ENCODE assay signal across 15 cellular contexts in genomic region chr14:75995372-75996041, GRCh38. TPM values are rescaled to one million over a fixed set of nuclear protein-coding genes. Genes with fewer than 3 reads are reported as not detected.
DNase-seq lines count a peak whose midpoint lies in the region; ATAC-seq and TF ChIP-seq lines count a peak whose summit lies in the region.
"Had no signal": no experiment of that assay in that cellular context is flagged by ENCODE, and none has a peak within 500 bp of the region (broad histone marks: within the 10 kb centered on the region; RNA-seq: fewer than 3 reads in every experiment).

No MANE protein-coding gene starts in this region.

- H3K9me3 ChIP-seq in esophagus squamous epithelium (no peaks in the 10 kb centered on the region), lower lobe of right lung (no peaks in the 10 kb centered on the region), skeletal muscle tissue (ENCODE audit: control insufficient read depth in 3 of 3, low read length in 3 of 3) (no peaks in the 10 kb centered on the region)
- H3K9me3 ChIP-seq in CD4-positive, alpha-beta T cell (ENCODE audit: control insufficient read depth, low read length), result no peaks in the 10 kb centered on the region
- H3K9me3 ChIP-seq: BLaER1 had no signal

- no peaks in the 10 kb centered on the region for H3K27me3 Mint-ChIP-seq in CD4-positive, alpha-beta T cell
- H3K27me3 Mint-ChIP-seq: IgD-negative memory B cell; stimulated activated naive B cell treated with anti-CD40 and anti-IgM and Interleukin-4, amounts not matched to agents 10 μg/mL and 1 μg/mL and 100 μg/mL, for 72 hours had no signal

- no peak overlapping the region for H3K27ac Mint-ChIP-seq in CD4-positive, alpha-beta T cell
- H3K27ac Mint-ChIP-seq: activated T-helper 2 cell treated with anti-CD3 and anti-CD28 coated beads, Interferon-gamma antibody, Interleukin-2, Interleukin-4, amounts not matched to agents 10 μg/mL and 5 μg/mL and 100 μg/mL, durations not matched to agents 14 hours and 24 hours and 36 hours; IgD-negative memory B cell; stimulated activated naive B cell treated with anti-CD40 and anti-IgM and Interleukin-4, amounts not matched to agents 10 μg/mL and 1 μg/mL and 100 μg/mL, for 72 hours had no signal

- DNase-seq in EH (ENCODE audit: low read depth) (peak; percentile 94), esophagus squamous epithelium (lab: John Stamatoyannopoulos, UW) (no peak), lower lobe of right lung (no peak), KG1 (lab: John Stamatoyannopoulos, UW) (no peak)
- DNase-seq in CD4-positive, alpha-beta T cell, result no peak
- DNase-seq: activated CD4-positive, alpha-beta T cell treated with anti-CD3 and anti-CD28 coated beads for 48 hours; cerebellar nuclear complex; NCI-H2081; stimulated activated naive B cell treated with anti-CD40 and anti-IgM and Interleukin-4, amounts not matched to agents 10 μg/mL and 1 μg/mL and 100 μg/mL, for 72 hours had no signal

- 52 to 83% methylated on average over 17 of the region's 17 CpGs for WGBS in esophagus squamous epithelium, 2 donors

- ATAC-seq in lower lobe of right lung (peak; percentile 80 to 84), HG03159 (IDR thresholded peaks at IDR 0.05; ENCODE audit: unreplicated experiment) (no peak), HG03108 (IDR thresholded peaks at IDR 0.05; ENCODE audit: unreplicated experiment) (no peak)
- ATAC-seq in CD4-positive, alpha-beta T cell (ENCODE audit: poor library complexity), result no peak
- ATAC-seq: stimulated activated naive B cell treated with anti-CD40 and anti-IgM and Interleukin-4, amounts not matched to agents 10 μg/mL and 1 μg/mL and 100 μg/mL, for 72 hours had no signal

- intact Hi-C loops in esophagus squamous epithelium (cut with DNase I) (no loop called here), lower lobe of right lung (cut with DNase I) (no loop called here)
- intact Hi-C loops in CD4-positive, alpha-beta T cell (cut with DNase I, micrococcal nuclease), result no loop called here

- no peaks in the 10 kb centered on the region for H3K9me3 Mint-ChIP-seq in CD4-positive, alpha-beta T cell
- H3K9me3 Mint-ChIP-seq: activated T-helper 2 cell treated with anti-CD3 and anti-CD28 coated beads, Interferon-gamma antibody, Interleukin-2, Interleukin-4, amounts not matched to agents 10 μg/mL and 5 μg/mL and 100 μg/mL, durations not matched to agents 14 hours and 24 hours and 36 hours; IgD-negative memory B cell; stimulated activated naive B cell treated with anti-CD40 and anti-IgM and Interleukin-4, amounts not matched to agents 10 μg/mL and 1 μg/mL and 100 μg/mL, for 72 hours had no signal

- TF ChIP-seq POLR2A in esophagus squamous epithelium (IDR thresholded peaks at IDR 0.05), result no peak

- no peak overlapping the region for H3K4me3 Mint-ChIP-seq in CD4-positive, alpha-beta T cell
- H3K4me3 Mint-ChIP-seq: IgD-negative memory B cell; stimulated activated naive B cell treated with anti-CD40 and anti-IgM and Interleukin-4, amounts not matched to agents 10 μg/mL and 1 μg/mL and 100 μg/mL, for 72 hours had no signal

- H3K4me1 Mint-ChIP-seq in CD4-positive, alpha-beta T cell (ENCODE audit: low read depth), result no peaks in the 10 kb centered on the region

- peak overlapping the region in 1 of 3 donors; percentile 38 for H3K9ac ChIP-seq in skeletal muscle tissue (ENCODE audit: low read depth in 1 of 3, low read length in 3 of 3)
- H3K9ac ChIP-seq: BLaER1 had no signal

- CTCF ChIA-PET in CD4-positive, alpha-beta T cell (lab: Charles Lee), result no interaction called here

- H3K4me3 ChIP-seq in esophagus squamous epithelium (peak overlapping the region in 3 of 4 donors; percentile 1 to 45 (median 2)), lower lobe of right lung (no peak overlapping the region), skeletal muscle tissue (ENCODE audit: low read length in 3 of 3) (peak overlapping the region in 2 of 3 donors; percentile 16 to 26)
- H3K4me3 ChIP-seq: BLaER1 had no signal

- POLR2A ChIA-PET in CD4-positive, alpha-beta T cell (lab: Charles Lee), result no interaction called here

- peak overlapping the region; percentile 53 to 86 (median 77) for H3K27ac ChIP-seq in esophagus squamous epithelium
- peak overlapping the region; percentile 55 for H3K27ac ChIP-seq in lower lobe of right lung
- H3K27ac ChIP-seq in skeletal muscle tissue (ENCODE audit: low read depth, low read length), result peak overlapping the region; percentile 61
- no peak overlapping the region for H3K27ac ChIP-seq in CD4-positive, alpha-beta T cell (ENCODE audit: low read depth, low read length)
- H3K27ac ChIP-seq: BLaER1 had no signal

- H3K27me3 ChIP-seq in esophagus squamous epithelium (no peaks in the 10 kb centered on the region), lower lobe of right lung (ENCODE audit: low read depth) (no peaks in the 10 kb centered on the region), skeletal muscle tissue (ENCODE audit: control insufficient read depth in 3 of 3, insufficient read depth in 3 of 3, low read length in 3 of 3) (no peaks in the 10 kb centered on the region)
- H3K27me3 ChIP-seq in CD4-positive, alpha-beta T cell (ENCODE audit: control insufficient read depth, insufficient read depth, low read length), result no peaks in the 10 kb centered on the region
- H3K27me3 ChIP-seq: BLaER1 had no signal

- H3K4me1 ChIP-seq in esophagus squamous epithelium (peaks cover 0 to 15% (median 0%) of the 10 kb centered on the region in 3 donors), lower lobe of right lung (no peaks in the 10 kb centered on the region), skeletal muscle tissue (ENCODE audit: control insufficient read depth in 3 of 3, insufficient read depth in 3 of 3, low read length in 3 of 3) (peaks cover 15 to 30% (median 17%) of the 10 kb centered on the region in 3 donors)

- TF ChIP-seq CTCF in esophagus squamous epithelium (IDR thresholded peaks at IDR 0.05) (no peak), lower lobe of right lung (IDR thresholded peaks at IDR 0.05) (no peak)
- no peak for TF ChIP-seq CTCF in CD4-positive, alpha-beta T cell (IDR thresholded peaks at IDR 0.05)

- H3K36me3 Mint-ChIP-seq in CD4-positive, alpha-beta T cell (ENCODE audit: low read depth), result peaks cover 74% of the 10 kb centered on the region

- H3K36me3 ChIP-seq in esophagus squamous epithelium, result peaks cover 0 to 91% (median 0%) of the 10 kb centered on the region in 3 donors
- H3K36me3 ChIP-seq in lower lobe of right lung, result peaks cover 44% of the 10 kb centered on the region
- peaks cover 0 to 35% (median 20%) of the 10 kb centered on the region in 3 donors for H3K36me3 ChIP-seq in skeletal muscle tissue (ENCODE audit: control insufficient read depth in 3 of 3, insufficient read depth in 3 of 3, low read length in 3 of 3)

RNA-seq across cellular contexts. Expression of gene IFT43, which starts 9.9 kb away (rescaled TPM):
- total RNA-seq in esophagus squamous epithelium (10 to 100 TPM; 15.4 to 28.8 (median 17.5) TPM), lower lobe of right lung (21.9 TPM), skeletal muscle tissue (18.3 TPM)
- 10 to 100 TPM in 1 of 2 experiments, 1 to 10 TPM in 1; 10.0 to 11.1 TPM for total RNA-seq in CD4-positive, alpha-beta T cell

RNA-seq across cellular contexts. Expression of gene TGFB3, which starts 13.7 kb away (rescaled TPM):
- total RNA-seq in esophagus squamous epithelium, result 10 to 100 TPM in 1 of 4 donors, 1 to 10 TPM in 3; 1.5 to 10.5 (median 5.0) TPM
- total RNA-seq in lower lobe of right lung, result 15.7 TPM
- total RNA-seq in skeletal muscle tissue, result 58.5 TPM
- total RNA-seq in CD4-positive, alpha-beta T cell, result 10 to 100 TPM in 1 of 2 experiments, 1 to 10 TPM in 1; 8.4 to 11.8 TPM

Comparison
In these comparisons a context has a peak if more than half of its experiments do, and no peak if none do; other contexts are left out.
1. ATAC-seq: peak in lower lobe of right lung (2 of 2); none in HG03159 (single experiment), CD4-positive, alpha-beta T cell (single experiment) and HG03108 (single experiment).